In genomic region chr7:142785841-142786250, GRCh38 we compare ENCODE assay signal across 1 cellular context.
TF ChIP-seq lines count a peak whose summit lies in the region.

No MANE protein-coding gene starts in this region.

TF ChIP-seq in HepG2, 621 proteins besides CTCF, POLR2A, EP300 and RAD21:
- TF ChIP-seq PAX8 (CRISPR knock-in tag; IDR thresholded peaks at IDR 0.05; ENCODE audit: borderline replicate concordance) (no peak), ATF3 (CRISPR knock-in tag; IDR thresholded peaks at IDR 0.05) (no peak), HNRNPH1 (optimal IDR thresholded peaks at IDR 0.05; ENCODE audit: low read depth, low read length) (no peak), FOXA1 (IDR thresholded peaks at IDR 0.05) (no peak), FOXA1 (CRISPR knock-in tag; IDR thresholded peaks at IDR 0.05) (no peak), FOXP4 (CRISPR knock-in tag; IDR thresholded peaks at IDR 0.05) (no peak), ZNF335 (CRISPR knock-in tag; IDR thresholded peaks at IDR 0.05) (no peak), ZNF687 (CRISPR knock-in tag; IDR thresholded peaks at IDR 0.05) (no peak), ELF3 (CRISPR knock-in tag; IDR thresholded peaks at IDR 0.05) (no peak)
